1 cellular context compared by ENCODE assay signal in genomic region chr6:20704325-20704724, GRCh38.
TF ChIP-seq lines count a peak whose summit lies in the region.

No MANE protein-coding gene starts in this region.

TF ChIP-seq in A549, 52 proteins besides CTCF, POLR2A, EP300 and RAD21 (continued from another document):
- TF ChIP-seq KDM5A (IDR thresholded peaks at IDR 0.05) (no peak), HOXA7 (CRISPR knock-in tag; IDR thresholded peaks at IDR 0.05) (no peak), ATOH8 (CRISPR knock-in tag; IDR thresholded peaks at IDR 0.05; ENCODE audit: low read depth) (no peak), CEBPB (IDR thresholded peaks at IDR 0.05) (no peak), PHF8 (IDR thresholded peaks at IDR 0.05; ENCODE audit: borderline replicate concordance, low read depth) (no peak), RCOR1 (IDR thresholded peaks at IDR 0.05; ENCODE audit: low read depth, low read length) (no peak)
TF ChIP-seq in A549: peak in this region for 0.
